Comparison of ENCODE assay signal across 1 cellular context in the genomic region with DNA sequence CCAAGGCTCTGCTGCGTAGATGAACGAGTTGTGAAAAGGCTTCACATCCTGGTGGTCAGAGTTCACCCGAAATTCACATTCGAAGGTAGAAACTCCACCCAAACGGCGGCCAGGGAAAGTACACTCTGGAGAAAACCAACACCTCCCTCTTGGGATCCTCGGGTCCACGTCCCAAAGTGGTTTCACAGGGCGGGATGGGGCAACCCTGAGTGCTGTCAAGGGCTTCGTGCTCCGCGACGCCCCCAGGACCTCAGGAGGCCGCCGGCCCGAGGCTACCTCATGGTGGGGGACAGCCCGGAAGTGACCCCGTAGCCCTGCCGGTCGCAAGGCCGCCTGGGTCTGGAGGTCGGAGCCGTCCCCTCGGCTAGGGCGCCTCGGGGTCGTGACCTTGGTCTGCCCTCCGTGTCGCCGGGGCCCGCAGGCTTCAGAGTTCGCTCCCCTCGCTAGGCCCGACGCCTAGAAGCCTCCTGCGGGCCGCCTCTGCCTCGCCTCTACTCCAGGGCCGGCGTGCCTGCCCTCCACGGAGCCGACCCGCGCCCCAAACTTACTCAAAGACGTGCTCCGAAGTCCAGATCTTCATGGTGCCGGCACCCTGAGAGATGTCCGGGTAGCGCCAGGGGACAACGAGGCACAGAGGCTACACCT.
TF ChIP-seq lines count a peak whose summit lies in the region.

A gene (minus strand): TSS at position 636 of the 645 bp plus-strand sequence. CDS start 56 bp downstream, at position 580.

TF ChIP-seq in HepG2, 621 proteins besides CTCF, POLR2A, EP300 and RAD21 (continued from another document and continues in another):
- TF ChIP-seq, protein P1, sequence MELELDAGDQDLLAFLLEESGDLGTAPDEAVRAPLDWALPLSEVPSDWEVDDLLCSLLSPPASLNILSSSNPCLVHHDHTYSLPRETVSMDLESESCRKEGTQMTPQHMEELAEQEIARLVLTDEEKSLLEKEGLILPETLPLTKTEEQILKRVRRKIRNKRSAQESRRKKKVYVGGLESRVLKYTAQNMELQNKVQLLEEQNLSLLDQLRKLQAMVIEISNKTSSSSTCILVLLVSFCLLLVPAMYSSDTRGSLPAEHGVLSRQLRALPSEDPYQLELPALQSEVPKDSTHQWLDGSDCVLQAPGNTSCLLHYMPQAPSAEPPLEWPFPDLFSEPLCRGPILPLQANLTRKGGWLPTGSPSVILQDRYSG (CRISPR knock-in tag; IDR thresholded peaks at IDR 0.05), result no peak
- TF ChIP-seq ZNF577 (CRISPR knock-in tag; IDR thresholded peaks at IDR 0.05; ENCODE audit: borderline replicate concordance, low read depth) (no peak), MAFG (CRISPR knock-in tag; IDR thresholded peaks at IDR 0.05) (no peak), SMAD9 (CRISPR knock-in tag; IDR thresholded peaks at IDR 0.05) (no peak), SAP130 (CRISPR knock-in tag; IDR thresholded peaks at IDR 0.05; ENCODE audit: low read depth) (peak; percentile 58), ZNF776 (CRISPR knock-in tag; IDR thresholded peaks at IDR 0.05) (peak; percentile 18; the same call in 1 of the 2 replicates), NFKB2 (CRISPR knock-in tag; IDR thresholded peaks at IDR 0.05; ENCODE audit: borderline replicate concordance) (peak; percentile 91; the same call in 1 of the 2 replicates), MAF1 (CRISPR knock-in tag; IDR thresholded peaks at IDR 0.05; ENCODE audit: borderline replicate concordance) (no peak), STAT5B (CRISPR knock-in tag; IDR thresholded peaks at IDR 0.05) (no peak), RAD51 (IDR thresholded peaks at IDR 0.05; ENCODE audit: borderline replicate concordance) (no peak), ZNF562 (CRISPR knock-in tag; IDR thresholded peaks at IDR 0.05; ENCODE audit: borderline replicate concordance) (no peak), SIX4 (CRISPR knock-in tag; IDR thresholded peaks at IDR 0.05) (no peak), HNRNPLL (IDR thresholded peaks at IDR 0.05; ENCODE audit: low read depth, low read length, poor library complexity, severe bottlenecking) (peak; percentile 27), ZNF703 (CRISPR knock-in tag; IDR thresholded peaks at IDR 0.05; ENCODE audit: borderline replicate concordance) (peak; percentile 89), ZNF737 (CRISPR knock-in tag; IDR thresholded peaks at IDR 0.05; ENCODE audit: borderline replicate concordance) (peak; percentile 91), CBX5 (CRISPR knock-in tag; IDR thresholded peaks at IDR 0.05; ENCODE audit: borderline replicate concordance) (peak; percentile 31; the same call in 1 of the 2 replicates), ZNF251 (CRISPR knock-in tag; IDR thresholded peaks at IDR 0.05) (no peak), GATAD2A (CRISPR knock-in tag; IDR thresholded peaks at IDR 0.05) (no peak), RXRB (CRISPR knock-in tag; IDR thresholded peaks at IDR 0.05; ENCODE audit: borderline replicate concordance) (no peak; the same call in 1 of the 2 replicates), ZNF775 (CRISPR knock-in tag; IDR thresholded peaks at IDR 0.05; ENCODE audit: borderline replicate concordance) (no peak), MBD4 (IDR thresholded peaks at IDR 0.05; ENCODE audit: borderline replicate concordance, low read length) (no peak), ZNF430 (CRISPR knock-in tag; IDR thresholded peaks at IDR 0.05) (no peak; the same call in 1 of the 2 replicates), ZZZ3 (CRISPR knock-in tag; IDR thresholded peaks at IDR 0.05; ENCODE audit: borderline replicate concordance) (0 out of 2 replicates have a peak, but pooled peaks have one; percentile 19), ZSCAN30 (CRISPR knock-in tag; IDR thresholded peaks at IDR 0.05) (no peak), ZNF274 (CRISPR knock-in tag; IDR thresholded peaks at IDR 0.05) (peak; percentile 76; the same call in 1 of the 2 replicates), IRF2 (CRISPR knock-in tag; IDR thresholded peaks at IDR 0.05) (peak; percentile 31; the same call in 1 of the 2 replicates), RBAK (CRISPR knock-in tag; IDR thresholded peaks at IDR 0.05) (no peak), GLI4 (CRISPR knock-in tag; IDR thresholded peaks at IDR 0.05; ENCODE audit: borderline replicate concordance) (no peak; the same call in 1 of the 2 replicates), ZNF598 (CRISPR knock-in tag; IDR thresholded peaks at IDR 0.05; ENCODE audit: borderline replicate concordance) (no peak), HMG20B (CRISPR knock-in tag; conservative IDR thresholded peaks at IDR 0.05) (no peak)
- TF ChIP-seq, protein P2, sequence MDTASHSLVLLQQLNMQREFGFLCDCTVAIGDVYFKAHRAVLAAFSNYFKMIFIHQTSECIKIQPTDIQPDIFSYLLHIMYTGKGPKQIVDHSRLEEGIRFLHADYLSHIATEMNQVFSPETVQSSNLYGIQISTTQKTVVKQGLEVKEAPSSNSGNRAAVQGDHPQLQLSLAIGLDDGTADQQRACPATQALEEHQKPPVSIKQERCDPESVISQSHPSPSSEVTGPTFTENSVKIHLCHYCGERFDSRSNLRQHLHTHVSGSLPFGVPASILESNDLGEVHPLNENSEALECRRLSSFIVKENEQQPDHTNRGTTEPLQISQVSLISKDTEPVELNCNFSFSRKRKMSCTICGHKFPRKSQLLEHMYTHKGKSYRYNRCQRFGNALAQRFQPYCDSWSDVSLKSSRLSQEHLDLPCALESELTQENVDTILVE (CRISPR knock-in tag; IDR thresholded peaks at IDR 0.05), result no peak
- TF ChIP-seq, protein P3, sequence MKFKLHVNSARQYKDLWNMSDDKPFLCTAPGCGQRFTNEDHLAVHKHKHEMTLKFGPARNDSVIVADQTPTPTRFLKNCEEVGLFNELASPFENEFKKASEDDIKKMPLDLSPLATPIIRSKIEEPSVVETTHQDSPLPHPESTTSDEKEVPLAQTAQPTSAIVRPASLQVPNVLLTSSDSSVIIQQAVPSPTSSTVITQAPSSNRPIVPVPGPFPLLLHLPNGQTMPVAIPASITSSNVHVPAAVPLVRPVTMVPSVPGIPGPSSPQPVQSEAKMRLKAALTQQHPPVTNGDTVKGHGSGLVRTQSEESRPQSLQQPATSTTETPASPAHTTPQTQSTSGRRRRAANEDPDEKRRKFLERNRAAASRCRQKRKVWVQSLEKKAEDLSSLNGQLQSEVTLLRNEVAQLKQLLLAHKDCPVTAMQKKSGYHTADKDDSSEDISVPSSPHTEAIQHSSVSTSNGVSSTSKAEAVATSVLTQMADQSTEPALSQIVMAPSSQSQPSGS (CRISPR knock-in tag; IDR thresholded peaks at IDR 0.05), result 0 out of 2 replicates have a peak, but pooled peaks have one; percentile 17
- TF ChIP-seq, protein P4, sequence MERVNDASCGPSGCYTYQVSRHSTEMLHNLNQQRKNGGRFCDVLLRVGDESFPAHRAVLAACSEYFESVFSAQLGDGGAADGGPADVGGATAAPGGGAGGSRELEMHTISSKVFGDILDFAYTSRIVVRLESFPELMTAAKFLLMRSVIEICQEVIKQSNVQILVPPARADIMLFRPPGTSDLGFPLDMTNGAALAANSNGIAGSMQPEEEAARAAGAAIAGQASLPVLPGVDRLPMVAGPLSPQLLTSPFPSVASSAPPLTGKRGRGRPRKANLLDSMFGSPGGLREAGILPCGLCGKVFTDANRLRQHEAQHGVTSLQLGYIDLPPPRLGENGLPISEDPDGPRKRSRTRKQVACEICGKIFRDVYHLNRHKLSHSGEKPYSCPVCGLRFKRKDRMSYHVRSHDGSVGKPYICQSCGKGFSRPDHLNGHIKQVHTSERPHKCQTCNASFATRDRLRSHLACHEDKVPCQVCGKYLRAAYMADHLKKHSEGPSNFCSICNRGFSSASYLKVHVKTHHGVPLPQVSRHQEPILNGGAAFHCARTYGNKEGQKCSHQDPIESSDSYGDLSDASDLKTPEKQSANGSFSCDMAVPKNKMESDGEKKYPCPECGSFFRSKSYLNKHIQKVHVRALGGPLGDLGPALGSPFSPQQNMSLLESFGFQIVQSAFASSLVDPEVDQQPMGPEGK (CRISPR knock-in tag; IDR thresholded peaks at IDR 0.05), result peak; percentile 27
- TF ChIP-seq, protein P5, sequence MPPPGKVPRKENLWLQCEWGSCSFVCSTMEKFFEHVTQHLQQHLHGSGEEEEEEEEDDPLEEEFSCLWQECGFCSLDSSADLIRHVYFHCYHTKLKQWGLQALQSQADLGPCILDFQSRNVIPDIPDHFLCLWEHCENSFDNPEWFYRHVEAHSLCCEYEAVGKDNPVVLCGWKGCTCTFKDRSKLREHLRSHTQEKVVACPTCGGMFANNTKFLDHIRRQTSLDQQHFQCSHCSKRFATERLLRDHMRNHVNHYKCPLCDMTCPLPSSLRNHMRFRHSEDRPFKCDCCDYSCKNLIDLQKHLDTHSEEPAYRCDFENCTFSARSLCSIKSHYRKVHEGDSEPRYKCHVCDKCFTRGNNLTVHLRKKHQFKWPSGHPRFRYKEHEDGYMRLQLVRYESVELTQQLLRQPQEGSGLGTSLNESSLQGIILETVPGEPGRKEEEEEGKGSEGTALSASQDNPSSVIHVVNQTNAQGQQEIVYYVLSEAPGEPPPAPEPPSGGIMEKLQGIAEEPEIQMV (CRISPR knock-in tag; IDR thresholded peaks at IDR 0.05; ENCODE audit: low read depth), result 0 out of 2 replicates have a peak, but pooled peaks have one; percentile 24
- TF ChIP-seq, protein P6, sequence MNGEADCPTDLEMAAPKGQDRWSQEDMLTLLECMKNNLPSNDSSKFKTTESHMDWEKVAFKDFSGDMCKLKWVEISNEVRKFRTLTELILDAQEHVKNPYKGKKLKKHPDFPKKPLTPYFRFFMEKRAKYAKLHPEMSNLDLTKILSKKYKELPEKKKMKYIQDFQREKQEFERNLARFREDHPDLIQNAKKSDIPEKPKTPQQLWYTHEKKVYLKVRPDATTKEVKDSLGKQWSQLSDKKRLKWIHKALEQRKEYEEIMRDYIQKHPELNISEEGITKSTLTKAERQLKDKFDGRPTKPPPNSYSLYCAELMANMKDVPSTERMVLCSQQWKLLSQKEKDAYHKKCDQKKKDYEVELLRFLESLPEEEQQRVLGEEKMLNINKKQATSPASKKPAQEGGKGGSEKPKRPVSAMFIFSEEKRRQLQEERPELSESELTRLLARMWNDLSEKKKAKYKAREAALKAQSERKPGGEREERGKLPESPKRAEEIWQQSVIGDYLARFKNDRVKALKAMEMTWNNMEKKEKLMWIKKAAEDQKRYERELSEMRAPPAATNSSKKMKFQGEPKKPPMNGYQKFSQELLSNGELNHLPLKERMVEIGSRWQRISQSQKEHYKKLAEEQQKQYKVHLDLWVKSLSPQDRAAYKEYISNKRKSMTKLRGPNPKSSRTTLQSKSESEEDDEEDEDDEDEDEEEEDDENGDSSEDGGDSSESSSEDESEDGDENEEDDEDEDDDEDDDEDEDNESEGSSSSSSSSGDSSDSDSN (CRISPR knock-in tag; IDR thresholded peaks at IDR 0.05), result peak; percentile 57
- TF ChIP-seq, protein P7, sequence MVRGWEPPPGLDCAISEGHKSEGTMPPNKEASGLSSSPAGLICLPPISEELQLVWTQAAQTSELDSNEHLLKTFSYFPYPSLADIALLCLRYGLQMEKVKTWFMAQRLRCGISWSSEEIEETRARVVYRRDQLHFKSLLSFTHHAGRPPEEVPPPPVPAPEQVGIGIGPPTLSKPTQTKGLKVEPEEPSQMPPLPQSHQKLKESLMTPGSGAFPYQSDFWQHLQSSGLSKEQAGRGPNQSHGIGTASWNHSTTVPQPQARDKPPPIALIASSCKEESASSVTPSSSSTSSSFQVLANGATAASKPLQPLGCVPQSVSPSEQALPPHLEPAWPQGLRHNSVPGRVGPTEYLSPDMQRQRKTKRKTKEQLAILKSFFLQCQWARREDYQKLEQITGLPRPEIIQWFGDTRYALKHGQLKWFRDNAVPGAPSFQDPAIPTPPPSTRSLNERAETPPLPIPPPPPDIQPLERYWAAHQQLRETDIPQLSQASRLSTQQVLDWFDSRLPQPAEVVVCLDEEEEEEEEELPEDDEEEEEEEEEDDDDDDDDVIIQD (CRISPR knock-in tag; IDR thresholded peaks at IDR 0.05; ENCODE audit: low read depth), result no peak
- TF ChIP-seq, protein P8, sequence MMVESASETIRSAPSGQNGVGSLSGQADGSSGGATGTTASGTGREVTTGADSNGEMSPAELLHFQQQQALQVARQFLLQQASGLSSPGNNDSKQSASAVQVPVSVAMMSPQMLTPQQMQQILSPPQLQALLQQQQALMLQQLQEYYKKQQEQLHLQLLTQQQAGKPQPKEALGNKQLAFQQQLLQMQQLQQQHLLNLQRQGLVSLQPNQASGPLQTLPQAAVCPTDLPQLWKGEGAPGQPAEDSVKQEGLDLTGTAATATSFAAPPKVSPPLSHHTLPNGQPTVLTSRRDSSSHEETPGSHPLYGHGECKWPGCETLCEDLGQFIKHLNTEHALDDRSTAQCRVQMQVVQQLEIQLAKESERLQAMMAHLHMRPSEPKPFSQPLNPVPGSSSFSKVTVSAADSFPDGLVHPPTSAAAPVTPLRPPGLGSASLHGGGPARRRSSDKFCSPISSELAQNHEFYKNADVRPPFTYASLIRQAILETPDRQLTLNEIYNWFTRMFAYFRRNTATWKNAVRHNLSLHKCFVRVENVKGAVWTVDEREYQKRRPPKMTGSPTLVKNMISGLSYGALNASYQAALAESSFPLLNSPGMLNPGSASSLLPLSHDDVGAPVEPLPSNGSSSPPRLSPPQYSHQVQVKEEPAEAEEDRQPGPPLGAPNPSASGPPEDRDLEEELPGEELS (CRISPR knock-in tag; IDR thresholded peaks at IDR 0.05), result no peak
- TF ChIP-seq, protein P9, sequence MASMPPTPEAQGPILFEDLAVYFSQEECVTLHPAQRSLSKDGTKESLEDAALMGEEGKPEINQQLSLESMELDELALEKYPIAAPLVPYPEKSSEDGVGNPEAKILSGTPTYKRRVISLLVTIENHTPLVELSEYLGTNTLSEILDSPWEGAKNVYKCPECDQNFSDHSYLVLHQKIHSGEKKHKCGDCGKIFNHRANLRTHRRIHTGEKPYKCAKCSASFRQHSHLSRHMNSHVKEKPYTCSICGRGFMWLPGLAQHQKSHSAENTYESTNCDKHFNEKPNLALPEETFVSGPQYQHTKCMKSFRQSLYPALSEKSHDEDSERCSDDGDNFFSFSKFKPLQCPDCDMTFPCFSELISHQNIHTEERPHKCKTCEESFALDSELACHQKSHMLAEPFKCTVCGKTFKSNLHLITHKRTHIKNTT (CRISPR knock-in tag; IDR thresholded peaks at IDR 0.05), result no peak
- TF ChIP-seq, protein P10, sequence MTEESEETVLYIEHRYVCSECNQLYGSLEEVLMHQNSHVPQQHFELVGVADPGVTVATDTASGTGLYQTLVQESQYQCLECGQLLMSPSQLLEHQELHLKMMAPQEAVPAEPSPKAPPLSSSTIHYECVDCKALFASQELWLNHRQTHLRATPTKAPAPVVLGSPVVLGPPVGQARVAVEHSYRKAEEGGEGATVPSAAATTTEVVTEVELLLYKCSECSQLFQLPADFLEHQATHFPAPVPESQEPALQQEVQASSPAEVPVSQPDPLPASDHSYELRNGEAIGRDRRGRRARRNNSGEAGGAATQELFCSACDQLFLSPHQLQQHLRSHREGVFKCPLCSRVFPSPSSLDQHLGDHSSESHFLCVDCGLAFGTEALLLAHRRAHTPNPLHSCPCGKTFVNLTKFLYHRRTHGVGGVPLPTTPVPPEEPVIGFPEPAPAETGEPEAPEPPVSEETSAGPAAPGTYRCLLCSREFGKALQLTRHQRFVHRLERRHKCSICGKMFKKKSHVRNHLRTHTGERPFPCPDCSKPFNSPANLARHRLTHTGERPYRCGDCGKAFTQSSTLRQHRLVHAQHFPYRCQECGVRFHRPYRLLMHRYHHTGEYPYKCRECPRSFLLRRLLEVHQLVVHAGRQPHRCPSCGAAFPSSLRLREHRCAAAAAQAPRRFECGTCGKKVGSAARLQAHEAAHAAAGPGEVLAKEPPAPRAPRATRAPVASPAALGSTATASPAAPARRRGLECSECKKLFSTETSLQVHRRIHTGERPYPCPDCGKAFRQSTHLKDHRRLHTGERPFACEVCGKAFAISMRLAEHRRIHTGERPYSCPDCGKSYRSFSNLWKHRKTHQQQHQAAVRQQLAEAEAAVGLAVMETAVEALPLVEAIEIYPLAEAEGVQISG (CRISPR knock-in tag; IDR thresholded peaks at IDR 0.05), result peak; percentile 75
